Comparison of ENCODE assay signal across 8 cellular contexts in genomic region chr10:43304687-43305333, GRCh38.
DNase-seq lines count a peak whose midpoint lies in the region; ATAC-seq and TF ChIP-seq lines count a peak whose summit lies in the region.

No MANE protein-coding gene starts in this region.

- H3K4me3 ChIP-seq in epithelial cell of esophagus (ENCODE audit: low read length), result peak overlapping the region; percentile 14

- no peak for ATAC-seq in HG03175 (IDR thresholded peaks at IDR 0.05; ENCODE audit: unreplicated experiment)

- DNase-seq in DMS53 (lab: John Stamatoyannopoulos, UW) (peak; percentile 68), NCI-H146 treated with DMSO at 0.1 percent for 48 hours (lab: John Stamatoyannopoulos, UW; ENCODE audit: unreplicated experiment) (peak; percentile 4), epithelial cell of esophagus (ENCODE audit: low read depth) (peak; percentile 36), middle frontal gyrus (ENCODE audit: extremely low spot score, low spot score) (peak; percentile 11), HuH-7.5 (ENCODE audit: low spot score) (no peak)
- peak; percentile 71 for DNase-seq in activated CD8-positive, alpha-beta memory T cell treated with anti-CD3 and anti-CD28 coated beads, Interleukin-2, amount 50 U/mL, for 4 hours
- DNase-seq in stimulated activated CD8-positive, alpha-beta memory T cell treated with anti-CD3 and anti-CD28 coated beads, Interleukin-15, amount 100 ng/mL, for 4 hours (ENCODE audit: low read depth in 2 of 2), result peak; percentile 37 to 53

- TF ChIP-seq CTCF in epithelial cell of esophagus (IDR thresholded peaks at IDR 0.05; ENCODE audit: insufficient read depth, low read depth, low read length, missing control alignments), result no peak
